17 cellular contexts compared by ENCODE assay signal in the genomic region with DNA sequence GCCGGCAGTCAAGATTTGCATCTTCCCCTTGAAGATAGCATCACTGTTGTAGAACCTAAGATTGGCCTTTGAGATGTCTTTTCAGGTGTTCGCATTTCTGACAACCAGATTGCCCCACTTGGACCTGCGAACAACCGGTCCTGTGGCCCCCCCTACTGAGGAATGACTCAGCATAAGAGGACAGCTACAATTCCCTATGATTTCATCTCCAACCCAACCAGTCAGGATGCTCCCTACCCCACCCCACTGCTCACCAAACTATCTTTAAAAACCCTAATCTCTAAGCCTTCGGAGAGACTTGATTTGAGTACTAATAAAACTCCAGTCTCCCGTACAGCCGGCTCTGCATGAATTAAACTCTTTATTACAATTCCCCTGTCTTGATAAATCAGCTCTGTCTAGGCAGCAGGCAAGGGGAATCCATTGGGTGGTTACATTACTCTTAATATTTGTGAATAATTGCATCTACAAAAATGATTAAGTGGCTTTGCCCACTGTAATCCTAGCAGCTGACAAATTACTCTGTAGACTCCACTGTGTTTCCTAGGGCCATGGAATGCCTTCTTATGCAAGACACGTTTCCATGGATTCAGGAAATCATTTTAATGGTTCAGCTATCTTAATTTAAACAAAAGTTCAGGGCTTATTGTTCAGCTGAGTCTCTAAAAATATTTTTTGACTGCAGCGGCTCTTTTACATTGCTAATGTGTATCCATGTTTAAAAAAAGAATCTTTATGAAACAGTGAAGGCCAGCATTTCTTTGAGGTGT.
DNase-seq lines count a peak whose midpoint lies in the region; ATAC-seq and TF ChIP-seq lines count a peak whose summit lies in the region.
"Had no signal": no experiment of that assay in that cellular context is flagged by ENCODE, and none has a peak within 500 bp of the region (broad histone marks: within the 10 kb centered on the region; RNA-seq: fewer than 3 reads in every experiment).

No MANE protein-coding gene starts in this region.

- DNase-seq in AG10803 (ENCODE audit: low read depth) (peak; percentile 23), HCEC 1CT (peak; percentile 6), cerebellar cortex (ENCODE audit: low spot score) (peak; percentile 5), lung microvascular endothelial cell (ENCODE audit: low read depth in 2 of 2) (peak; percentile 38 to 68), GM10248 (ENCODE audit: extremely low spot score) (no peak), putamen (ENCODE audit: low spot score) (no peak), medulla oblongata (ENCODE audit: extremely low spot score) (no peak)
- DNase-seq: activated CD8-positive, alpha-beta memory T cell treated with anti-CD3 and anti-CD28 coated beads for 24 hours; amniotic stem cell; left colon; naive thymus-derived CD8-positive, alpha-beta T cell; NCI-H774 had no signal

- CTCF ChIA-PET in GM10248 (lab: Yijun Ruan, JAX) = no interaction called here

- POLR2A ChIA-PET in GM10248 (lab: Yijun Ruan, JAX) = no interaction called here

- no peak for ATAC-seq in HG02970 (IDR thresholded peaks at IDR 0.05; ENCODE audit: low FRiP score, unreplicated experiment)
- ATAC-seq: activated T-helper 17 cell treated with anti-CD3 and anti-CD28 coated beads, Interleukin-2, amount 50 U/mL, for 72 hours; left colon; naive thymus-derived CD8-positive, alpha-beta T cell; sciatic nerve had no signal

- TF ChIP-seq CTCF in AG10803 (conservative IDR thresholded peaks at IDR 0.05; ENCODE audit: low read length) (no peak), GM10248 (IDR thresholded peaks at IDR 0.05; ENCODE audit: control extremely low read depth, extremely low read depth, low read depth, missing control alignments) (no peak)

- H3K4me3 ChIP-seq in AG10803 (ENCODE audit: low read length) = no peak overlapping the region
- H3K4me3 ChIP-seq: coronary artery, suprapubic skin had no signal

Comparison
In these comparisons a context has a peak if more than half of its experiments do, and no peak if none do; other contexts are left out.
1. DNase-seq: peak in AG10803 (single experiment), HCEC 1CT (single experiment), cerebellar cortex (single experiment) and lung microvascular endothelial cell (2 of 2); none in GM10248 (single experiment), putamen (single experiment) and medulla oblongata (single experiment).